Comparison of ENCODE assay signal across 22 cellular contexts in the genomic region with DNA sequence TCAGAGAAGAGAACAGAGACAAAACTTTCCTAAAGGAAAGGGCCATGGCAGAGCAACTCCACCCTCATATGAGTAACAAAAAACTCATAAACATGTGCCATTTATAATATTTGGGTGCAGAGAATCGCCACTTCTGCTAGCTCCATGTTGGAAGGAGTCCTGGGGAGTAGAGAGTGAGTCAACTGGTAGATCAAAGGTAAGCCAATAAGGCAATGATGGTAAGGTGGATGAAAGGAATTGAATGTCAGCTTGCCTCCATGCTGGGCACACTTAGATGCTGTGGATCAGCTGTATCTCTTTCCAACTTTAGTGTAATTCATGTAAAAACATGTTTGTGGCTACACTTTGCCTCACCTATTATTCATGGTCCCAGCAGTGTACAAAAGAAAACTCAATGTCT. TPM values are rescaled to one million over a fixed set of nuclear protein-coding genes. Genes with fewer than 3 reads are reported as not detected.
DNase-seq lines count a peak whose midpoint lies in the region; ATAC-seq and TF ChIP-seq lines count a peak whose summit lies in the region.
"Had no signal": no experiment of that assay in that cellular context is flagged by ENCODE, and none has a peak within 500 bp of the region (broad histone marks: within the 10 kb centered on the region; RNA-seq: fewer than 3 reads in every experiment).

No MANE protein-coding gene starts in this region.

- H2AK5ac ChIP-seq in trophoblast cell (ENCODE audit: low read length) = no peak overlapping the region

- H2AFZ ChIP-seq in trophoblast cell (ENCODE audit: insufficient read depth, low read length, poor library complexity) = no peak overlapping the region
- no peak overlapping the region for H2AFZ ChIP-seq in Karpas-422 (ENCODE audit: low read length)
- H2AFZ ChIP-seq: GM23248 had no signal

- WGBS in trophoblast cell (ENCODE audit: extremely low coverage, insufficient coverage, insufficient read length) = no CpG with 5 or more reads among the region's 1 CpG

- no peaks in the 10 kb centered on the region for H3K9me2 ChIP-seq in Karpas-422 (replicated peaks; ENCODE audit: insufficient read depth, low read length)

- no peak overlapping the region for H2BK5ac ChIP-seq in trophoblast cell (ENCODE audit: low read depth, low read length, poor library complexity)

- H3K4me3 ChIP-seq in A673 (ENCODE audit: low read depth, low read length, poor library complexity, severe bottlenecking) (no peak overlapping the region), HEK293 (ENCODE audit: low read depth, low read length) (no peak overlapping the region), epithelial cell of esophagus (ENCODE audit: low read length) (no peak overlapping the region), trophoblast cell (ENCODE audit: low read depth, low read length) (no peak overlapping the region), Karpas-422 (ENCODE audit: low read length) (no peak overlapping the region)
- H3K4me3 ChIP-seq: GM12878, GM23248, HAP-1 had no signal

- no peak for DNase-seq in A673 (ENCODE audit: low spot score)
- peak; percentile 29 for DNase-seq in epithelial cell of esophagus (ENCODE audit: low read depth)
- no peak for DNase-seq in trophoblast cell
- no peak for DNase-seq in Karpas-422
- DNase-seq: ACHN; BE2C; C1 segment of cervical spinal cord; CD4-positive, CD25-positive, alpha-beta regulatory T cell; CD8-positive, alpha-beta memory T cell; COR-L47; DMS 273 treated with DMSO at 0.1 percent for 48 hours; DND-41; EL; GM23248; HFFc6; IMR-90 had no signal

- H3K4me1 ChIP-seq in A673 (ENCODE audit: insufficient read depth, low read length, poor library complexity, severe bottlenecking) (peaks cover 55% of the 10 kb centered on the region), HEK293 (ENCODE audit: control insufficient read depth, insufficient read depth, low read length) (no peaks in the 10 kb centered on the region), trophoblast cell (ENCODE audit: control insufficient read depth in 1 of 2, insufficient read depth in 2 of 2, low read length in 2 of 2) (peaks cover 5 to 10% of the 10 kb centered on the region in 2 experiments), Karpas-422 (ENCODE audit: low read length) (no peaks in the 10 kb centered on the region)
- H3K4me1 ChIP-seq: BE2C, HAP-1 had no signal

- H2BK120ac ChIP-seq in trophoblast cell (ENCODE audit: insufficient read depth, low read length, poor library complexity) = no peak overlapping the region

- no peak overlapping the region for H3K4ac ChIP-seq in trophoblast cell (ENCODE audit: low read depth, low read length)

- intact Hi-C loops in A673 (cut with micrococcal nuclease; ENCODE audit: unreplicated experiment) = no loop called here

- CTCF ChIA-PET in A673 (lab: Charles Lee) (no interaction called here), HEK293 (lab: Yijun Ruan, JAX) (interaction anchor here (3.0 kb wide), 1 partner anchor 280 kb away, joined by 9 read pairs; no protein-coding TSS in a partner anchor)

- H3K9ac ChIP-seq in trophoblast cell (ENCODE audit: low read length) (no peak overlapping the region), Karpas-422 (ENCODE audit: low read length) (no peak overlapping the region)
- H3K9ac ChIP-seq: GM23248 had no signal

- H4K91ac ChIP-seq in trophoblast cell (ENCODE audit: low read depth, low read length) = no peak overlapping the region

- TF ChIP-seq CTCF in A673 (conservative IDR thresholded peaks at IDR 0.05; ENCODE audit: low read depth, low read length) (no peak), HEK293 (tag by site-specific recombination; IDR thresholded peaks at IDR 0.05) (no peak), epithelial cell of esophagus (IDR thresholded peaks at IDR 0.05; ENCODE audit: insufficient read depth, low read depth, low read length, missing control alignments) (no peak)

- peak overlapping the region; percentile 51 for H3K23ac ChIP-seq in trophoblast cell (ENCODE audit: low read length)

- H3K27me3 ChIP-seq in A673 (replicated peaks; ENCODE audit: insufficient read depth, low read depth, low read length, poor library complexity) (no peaks in the 10 kb centered on the region), trophoblast cell (ENCODE audit: insufficient read depth, low read length) (peaks cover 17% of the 10 kb centered on the region), Karpas-422 (ENCODE audit: low read length) (no peaks in the 10 kb centered on the region)

- H4K8ac ChIP-seq in trophoblast cell (ENCODE audit: low read depth, low read length) = no peak overlapping the region

- H2BK12ac ChIP-seq in trophoblast cell (ENCODE audit: low read length) = no peak overlapping the region

- BruUV-seq in A673 (replicated peaks; lab: Mats Ljungman, UMichigan) = no TSS peak

- no peak overlapping the region for H4K12ac ChIP-seq in trophoblast cell (ENCODE audit: low read depth, low read length)

- H3K79me1 ChIP-seq in trophoblast cell (ENCODE audit: low read length) = no peaks in the 10 kb centered on the region

- H3K36me3 ChIP-seq in A673 (ENCODE audit: insufficient read depth, low read length, poor library complexity, severe bottlenecking) (no peaks in the 10 kb centered on the region), HEK293 (ENCODE audit: control insufficient read depth in 2 of 2, insufficient read depth in 1 of 2, low read length in 2 of 2) (no peaks in the 10 kb centered on the region), trophoblast cell (ENCODE audit: control insufficient read depth in 1 of 2, insufficient read depth in 2 of 2, low read length in 2 of 2) (no peaks in the 10 kb centered on the region), Karpas-422 (ENCODE audit: insufficient read depth, low read length) (no peaks in the 10 kb centered on the region)
- H3K36me3 ChIP-seq: BE2C, HAP-1 had no signal

- no peaks in the 10 kb centered on the region for H4K20me1 ChIP-seq in Karpas-422 (ENCODE audit: insufficient read depth, low read depth, low read length)

- POLR2A ChIA-PET in A673 (lab: Charles Lee; ENCODE audit: low non-redundant PET) = interaction anchor here (0.7 kb wide), 1 partner anchor 270 kb away, joined by 3 read pairs; no protein-coding TSS in a partner anchor
- POLR2A ChIA-PET in HEK293 (lab: Yijun Ruan, JAX) = no interaction called here

- no peak overlapping the region for H3K18ac ChIP-seq in trophoblast cell (ENCODE audit: low read length)

- no peak for ATAC-seq in HG03159 (IDR thresholded peaks at IDR 0.05; ENCODE audit: unreplicated experiment)

- peak overlapping the region; percentile 6 for H3K27ac ChIP-seq in A673 (ENCODE audit: low read depth, low read length, poor library complexity, severe bottlenecking)
- no peak overlapping the region for H3K27ac ChIP-seq in HEK293 (ENCODE audit: extremely low read depth, low read depth, low read length)
- no peak overlapping the region for H3K27ac ChIP-seq in trophoblast cell (ENCODE audit: low read depth, low read length)
- H3K27ac ChIP-seq in Karpas-422 (ENCODE audit: low read length) = no peak overlapping the region
- H3K27ac ChIP-seq: GM23248 had no signal

- no peaks in the 10 kb centered on the region for H3K79me2 ChIP-seq in trophoblast cell (ENCODE audit: control insufficient read depth, insufficient read depth, low read length, poor library complexity)
- H3K79me2 ChIP-seq in Karpas-422 (ENCODE audit: low read length) = no peaks in the 10 kb centered on the region

- no peaks in the 10 kb centered on the region for H3K9me3 ChIP-seq in A673 (ENCODE audit: low read depth, low read length, poor library complexity, severe bottlenecking)
- no peaks in the 10 kb centered on the region for H3K9me3 ChIP-seq in HEK293 (ENCODE audit: control insufficient read depth, insufficient read depth, low read depth, low read length)
- peaks cover 4% of the 10 kb centered on the region for H3K9me3 ChIP-seq in trophoblast cell (ENCODE audit: insufficient read depth, low read depth, low read length)
- no peaks in the 10 kb centered on the region for H3K9me3 ChIP-seq in Karpas-422 (ENCODE audit: low read length)
- H3K9me3 ChIP-seq: BE2C, HAP-1 had no signal

- H3K14ac ChIP-seq in trophoblast cell (ENCODE audit: low read length) = no peak overlapping the region

- H3K4me2 ChIP-seq in trophoblast cell (ENCODE audit: low read length) (no peak overlapping the region), Karpas-422 (ENCODE audit: low read depth, low read length, poor library complexity, severe bottlenecking) (no peak overlapping the region)

TF ChIP-seq in HEK293, 187 proteins besides CTCF, POLR2A, EP300 and RAD21:
- TF ChIP-seq ZIC2 (tag by site-specific recombination; IDR thresholded peaks at IDR 0.05) (0 out of 2 replicates have a peak, but pooled peaks have one; percentile 13), ZNF530 (tag by site-specific recombination; IDR thresholded peaks at IDR 0.05; ENCODE audit: low read depth) (no peak)

RNA-seq across cellular contexts. Expression of a gene that starts 4.7 kb away (rescaled TPM):
- total RNA-seq in A673 (2021) = 23.6 and 32.2 TPM in 2 replicates
- not detected in 2 replicates for polyA plus RNA-seq in trophoblast cell (2013)
- total RNA-seq in Karpas-422 (2014; rRNA removed; shearing (Covaris generic); ENCODE audit: low replicate concordance) = not detected in 2 replicates
- total RNA-seq: A172; CD4-positive, CD25-positive, alpha-beta regulatory T cell; CD8-positive, alpha-beta memory T cell; G401; GM12878; GM23248; HFFc6; IMR-90 had no signal
- polyA plus RNA-seq: CD4-positive, CD25-positive, alpha-beta regulatory T cell; CD8-positive, alpha-beta memory T cell; GM12878; GM23248; IMR-90 had no signal

Comparison
In these comparisons a context has a peak if more than half of its experiments do, and no peak if none do; other contexts are left out.
1. RNA of a gene that starts 4.7 kb away (total RNA-seq): 23.6 to 32.2 TPM in A673; not detected in Karpas-422; every median in the first group is over 10 times any median in the second.